21 cellular contexts compared by ENCODE assay signal in the genomic region with DNA sequence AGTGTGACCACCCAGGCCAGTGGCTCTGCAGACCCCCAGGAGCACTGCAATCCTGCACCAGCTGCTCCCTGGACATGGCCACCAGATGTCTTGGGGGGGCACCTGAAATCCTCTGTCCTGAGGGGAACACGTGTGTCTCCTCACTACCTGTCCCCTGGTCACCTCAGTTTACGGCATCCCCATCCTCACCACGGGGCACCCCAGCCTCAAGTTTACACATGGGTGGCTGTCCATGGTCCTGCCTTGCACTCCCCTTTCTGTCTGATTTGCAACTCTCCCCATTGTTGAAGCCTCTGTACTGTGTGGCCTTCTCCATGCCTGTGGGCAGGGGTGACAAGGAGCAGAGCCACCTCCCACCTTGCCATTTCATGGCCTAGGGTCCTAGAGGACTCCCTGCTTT.
DNase-seq lines count a peak whose midpoint lies in the region; ATAC-seq and TF ChIP-seq lines count a peak whose summit lies in the region.
"Had no signal": no experiment of that assay in that cellular context is flagged by ENCODE, and none has a peak within 500 bp of the region (broad histone marks: within the 10 kb centered on the region; RNA-seq: fewer than 3 reads in every experiment).

No MANE protein-coding gene starts in this region.

- H3K9me3 ChIP-seq in mammary epithelial cell (replicated peaks; ENCODE audit: insufficient read depth, low read length) (no peaks in the 10 kb centered on the region), endodermal cell (ENCODE audit: control insufficient read depth, low read length) (no peaks in the 10 kb centered on the region), neural progenitor cell (ENCODE audit: low read depth) (no peaks in the 10 kb centered on the region)
- H3K9me3 ChIP-seq: heart right ventricle, mucosa of descending colon, sigmoid colon, vagina had no signal

- CTCF ChIA-PET in mammary epithelial cell (lab: Charles Lee; ENCODE audit: low non-redundant PET) = no interaction called here

- H3K9ac ChIP-seq in mammary epithelial cell (ENCODE audit: insufficient read depth, low read length) (no peak overlapping the region), endodermal cell (ENCODE audit: extremely low read depth, low read length, poor library complexity, severe bottlenecking) (no peak overlapping the region), neural progenitor cell (no peak overlapping the region)

- H3K27ac Mint-ChIP-seq in endodermal cell (no peak overlapping the region), neural progenitor cell (no peak overlapping the region)
- H3K27ac Mint-ChIP-seq: activated naive CD8-positive, alpha-beta T cell treated with anti-CD3 and anti-CD28 coated beads, Interleukin-2, amount 10 ng/mL, durations not matched to agents 7 days and 5 days; CD4-positive, alpha-beta memory T cell; HFFc6 had no signal

- H3K27me3 Mint-ChIP-seq in endodermal cell (ENCODE audit: insufficient read depth) (peaks cover 2% of the 10 kb centered on the region), neural progenitor cell (ENCODE audit: insufficient read depth, low read depth) (peaks cover 36% of the 10 kb centered on the region)

- BruUV-seq in mammary epithelial cell (replicated peaks; lab: Mats Ljungman, UMichigan) = no TSS peak

- H3K4me3 Mint-ChIP-seq in endodermal cell = no peak overlapping the region
- peak overlapping the region; percentile 39 for H3K4me3 Mint-ChIP-seq in neural progenitor cell
- H3K4me3 Mint-ChIP-seq: activated naive CD8-positive, alpha-beta T cell treated with anti-CD3 and anti-CD28 coated beads, Interleukin-2, amount 10 ng/mL, durations not matched to agents 7 days and 5 days; activated T-cell treated with anti-CD3 and anti-CD28 coated beads, Interleukin-2, amount 50 U/mL, for 4 hours; CD4-positive, alpha-beta memory T cell; HFFc6 had no signal

- no peaks in the 10 kb centered on the region for H3K36me3 ChIP-seq in mammary epithelial cell (ENCODE audit: insufficient read depth, low read length)
- H3K36me3 ChIP-seq in endodermal cell (ENCODE audit: control insufficient read depth, insufficient read depth, low read length) = no peaks in the 10 kb centered on the region
- no peaks in the 10 kb centered on the region for H3K36me3 ChIP-seq in neural progenitor cell
- H3K36me3 ChIP-seq: heart right ventricle, sigmoid colon, vagina had no signal

- no peak for ATAC-seq in GM19467 (IDR thresholded peaks at IDR 0.05; ENCODE audit: unreplicated experiment)
- ATAC-seq: mucosa of descending colon had no signal

- dilution Hi-C loops in mammary epithelial cell (cut with HindIII; ENCODE audit: low sequenced_read_pairs) = no loop called here

- H3K4me1 ChIP-seq in mammary epithelial cell (ENCODE audit: insufficient read depth, low read length) (no peaks in the 10 kb centered on the region), endodermal cell (ENCODE audit: control insufficient read depth, insufficient read depth, low read length) (no peaks in the 10 kb centered on the region), neural progenitor cell (peaks cover 13% of the 10 kb centered on the region)
- H3K4me1 ChIP-seq: sigmoid colon, vagina had no signal

- H2AFZ ChIP-seq in mammary epithelial cell (ENCODE audit: low read depth, low read length) = no peak overlapping the region
- H2AFZ ChIP-seq in neural progenitor cell (replicated peaks) = no peak overlapping the region

- intact Hi-C loops in mammary epithelial cell (cut with micrococcal nuclease) = loop anchor here (10.0 kb wide), 1 partner anchor 720 kb away; no protein-coding TSS in a partner anchor

- H3K4me1 Mint-ChIP-seq in endodermal cell = peaks cover 7% of the 10 kb centered on the region
- peaks cover 59% of the 10 kb centered on the region for H3K4me1 Mint-ChIP-seq in neural progenitor cell
- H3K4me1 Mint-ChIP-seq: activated naive CD8-positive, alpha-beta T cell treated with anti-CD3 and anti-CD28 coated beads, Interleukin-2, amount 10 ng/mL, durations not matched to agents 7 days and 5 days; CD4-positive, alpha-beta memory T cell had no signal

- no peaks in the 10 kb centered on the region for H3F3A ChIP-seq in neural progenitor cell (ENCODE audit: low read depth)

- 0% methylated on average over 1 of the region's 3 CpGs for WGBS in mammary epithelial cell (ENCODE audit: low coverage, missing lambda C conversion rate)
- WGBS in endodermal cell (ENCODE audit: insufficient coverage in 1 of 2, insufficient read length in 1 of 2), 2 experiments = 44 to 47% methylated on average over 2 to 3 of the region's 3 CpGs

- H3K27me3 ChIP-seq in mammary epithelial cell (ENCODE audit: insufficient read depth, low read length) = peaks cover 5% of the 10 kb centered on the region
- H3K27me3 ChIP-seq in endodermal cell (ENCODE audit: control insufficient read depth, insufficient read depth, low read length, poor library complexity, severe bottlenecking) = no peaks in the 10 kb centered on the region
- H3K27me3 ChIP-seq in neural progenitor cell = no peaks in the 10 kb centered on the region
- H3K27me3 ChIP-seq: vagina had no signal

- no peaks in the 10 kb centered on the region for H3K79me2 ChIP-seq in mammary epithelial cell (ENCODE audit: insufficient read depth, low read length)
- H3K79me2 ChIP-seq in neural progenitor cell (ENCODE audit: low read depth) = no peaks in the 10 kb centered on the region

- no peak for TF ChIP-seq POLR2A in NB4 (IDR thresholded peaks at IDR 0.05; ENCODE audit: extremely low read depth, insufficient read length)

- H3K4me2 ChIP-seq in mammary epithelial cell (ENCODE audit: insufficient read depth, low read depth, low read length) = no peak overlapping the region
- H3K4me2 ChIP-seq in neural progenitor cell = no peak overlapping the region

- H3K36me3 Mint-ChIP-seq in endodermal cell (ENCODE audit: low read depth) = no peaks in the 10 kb centered on the region
- peaks cover 2% of the 10 kb centered on the region for H3K36me3 Mint-ChIP-seq in neural progenitor cell
- H3K36me3 Mint-ChIP-seq: activated naive CD8-positive, alpha-beta T cell treated with anti-CD3 and anti-CD28 coated beads, Interleukin-2, amount 10 ng/mL, durations not matched to agents 7 days and 5 days; CD4-positive, alpha-beta memory T cell had no signal

- TF ChIP-seq CTCF in mammary epithelial cell (conservative IDR thresholded peaks at IDR 0.05 in 1 of 2, IDR thresholded peaks at IDR 0.05 in 1 of 2; ENCODE audit: extremely low read depth in 1 of 2, insufficient read depth in 1 of 2, low read depth in 1 of 2, low read length in 2 of 2) (no peak), NB4 (IDR thresholded peaks at IDR 0.05; ENCODE audit: low read depth, low read length) (no peak), endodermal cell (conservative IDR thresholded peaks at IDR 0.05) (no peak), neural progenitor cell (IDR thresholded peaks at IDR 0.05) (no peak)

- H3K4me3 ChIP-seq in mammary epithelial cell (replicated peaks in 1 of 3; ENCODE audit: insufficient read depth in 1 of 3, low read depth in 2 of 3, low read length in 3 of 3) = no peak overlapping the region
- H3K4me3 ChIP-seq in NB4 (ENCODE audit: low read depth, low read length) = no peak overlapping the region
- no peak overlapping the region for H3K4me3 ChIP-seq in endodermal cell (ENCODE audit: low read length)
- no peak overlapping the region for H3K4me3 ChIP-seq in neural progenitor cell
- H3K4me3 ChIP-seq: heart right ventricle, mucosa of descending colon, sigmoid colon, vagina had no signal

- in situ Hi-C loops in T47D (cut with HindIII; ENCODE audit: low pct_unique_long_range_greater_than_20kb, low sequenced_read_pairs) (no loop called here), mammary epithelial cell (cut with MboI; ENCODE audit: low sequenced_read_pairs in 2 of 2) (no loop called here)

- H3K27ac ChIP-seq in mammary epithelial cell (ENCODE audit: insufficient read depth, low read depth, low read length) = no peak overlapping the region
- H3K27ac ChIP-seq in endodermal cell (ENCODE audit: low read depth, low read length) = no peak overlapping the region
- no peak overlapping the region for H3K27ac ChIP-seq in neural progenitor cell
- H3K27ac ChIP-seq: heart right ventricle, sigmoid colon, vagina had no signal

- H4K20me1 ChIP-seq in mammary epithelial cell (ENCODE audit: insufficient read depth, low read length) (no peaks in the 10 kb centered on the region), neural progenitor cell (ENCODE audit: low read depth) (no peaks in the 10 kb centered on the region)

- peak; percentile 22 to 35 for DNase-seq in T47D (ENCODE audit: low read depth in 1 of 2, low spot score in 1 of 2)
- no peak for DNase-seq in mammary epithelial cell
- peak; percentile 44 for DNase-seq in NB4 (ENCODE audit: low read depth)
- peak; percentile 83 for DNase-seq in endodermal cell
- DNase-seq in neural progenitor cell (ENCODE audit: low spot score) = peak; percentile 65
- no peak for DNase-seq in KG1 (lab: John Stamatoyannopoulos, UW)
- no peak for DNase-seq in NCI-H446 (lab: John Stamatoyannopoulos, UW)
- DNase-seq: activated CD4-positive, alpha-beta T cell treated with anti-CD3 and anti-CD28 coated beads for 1 hour; activated naive CD8-positive, alpha-beta T cell treated with anti-CD3 and anti-CD28 coated beads, Interleukin-2, amount 10 ng/mL, durations not matched to agents 7 days and 5 days; activated T-cell treated with anti-CD3 and anti-CD28 coated beads, Interleukin-2, amount 50 U/mL, for 4 hours; heart right ventricle; HFFc6; kidney; mucosa of descending colon; NCI-H187; SHP77; sigmoid colon; stimulated activated CD4-positive, alpha-beta T cell treated with anti-CD3 and anti-CD28 coated beads, Interleukin-2, amount 100 ng/mL, for 24 hours had no signal

- H3K9me3 Mint-ChIP-seq in endodermal cell = no peaks in the 10 kb centered on the region
- H3K9me3 Mint-ChIP-seq in neural progenitor cell = peaks cover 6% of the 10 kb centered on the region
- H3K9me3 Mint-ChIP-seq: activated naive CD8-positive, alpha-beta T cell treated with anti-CD3 and anti-CD28 coated beads, Interleukin-2, amount 10 ng/mL, durations not matched to agents 7 days and 5 days; activated T-cell treated with anti-CD3 and anti-CD28 coated beads, Interleukin-2, amount 50 U/mL, for 4 hours; HFFc6 had no signal

Comparison
In these comparisons a context has a peak if more than half of its experiments do, and no peak if none do; other contexts are left out.
1. DNase-seq: peak in T47D (2 of 2), NB4 (single experiment), endodermal cell (single experiment) and neural progenitor cell (single experiment); none in mammary epithelial cell (single experiment), KG1 (single experiment) and NCI-H446 (0 of 2).